ENCODE assay signal across 1 cellular context in genomic region chr22:37679670-37680069, GRCh38.
TF ChIP-seq lines count a peak whose summit lies in the region.

No MANE protein-coding gene starts in this region.

TF ChIP-seq in HepG2, 621 proteins besides CTCF, POLR2A, EP300 and RAD21:
- no peak for TF ChIP-seq ZNF292 (CRISPR knock-in tag; IDR thresholded peaks at IDR 0.05; ENCODE audit: borderline replicate concordance, low read depth)
- TF ChIP-seq PHB2 (IDR thresholded peaks at IDR 0.05; ENCODE audit: partially characterized antibody), result no peak
- no peak for TF ChIP-seq ERF (CRISPR knock-in tag; IDR thresholded peaks at IDR 0.05)
- TF ChIP-seq MEF2D (CRISPR knock-in tag; IDR thresholded peaks at IDR 0.05), result no peak
TF ChIP-seq in HepG2: peak in this region for 0.
